8 cellular contexts compared by ENCODE assay signal in genomic region chr6:21438986-21439352, GRCh38.
DNase-seq lines count a peak whose midpoint lies in the region; ATAC-seq, FAIRE-seq and TF ChIP-seq lines count a peak whose summit lies in the region.

No MANE protein-coding gene starts in this region.

- H3K9me2 ChIP-seq in Karpas-422 (replicated peaks; ENCODE audit: insufficient read depth, low read length): no peaks in the 10 kb centered on the region

- H3K4me3 ChIP-seq in Karpas-422 (ENCODE audit: low read length) (no peak overlapping the region), upper lobe of left lung (no peak overlapping the region)

- no peak overlapping the region for H2AFZ ChIP-seq in Karpas-422 (ENCODE audit: low read length)

- FAIRE-seq in H54 (lab: Jason Lieb, UNC): no peak

- WGBS in upper lobe of left lung, 2 donors: 19 to 34% methylated on average over 2 of the region's 2 CpGs

- no peak overlapping the region for H3K9ac ChIP-seq in Karpas-422 (ENCODE audit: low read length)

- no peaks in the 10 kb centered on the region for H3K27me3 ChIP-seq in Karpas-422 (ENCODE audit: low read length)
- H3K27me3 ChIP-seq in upper lobe of left lung: no peaks in the 10 kb centered on the region

- H3K79me2 ChIP-seq in Karpas-422 (ENCODE audit: low read length): no peaks in the 10 kb centered on the region

- H3K9me3 ChIP-seq in Karpas-422 (ENCODE audit: low read length) (no peaks in the 10 kb centered on the region), upper lobe of left lung (no peaks in the 10 kb centered on the region)

- DNase-seq in H54 (ENCODE audit: insufficient read length, low spot score) (peak; percentile 7), Karpas-422 (no peak), fibroblast of peridontal ligament (ENCODE audit: extremely low read depth) (peak; percentile 2), UCSD-AML1 (lab: John Stamatoyannopoulos, UW; ENCODE audit: unreplicated experiment) (no peak), upper lobe of left lung (no peak)
- no peak for DNase-seq in stimulated activated CD4-positive, alpha-beta T cell treated with anti-CD3 and anti-CD28 coated beads, Interleukin-2, amount 100 ng/mL, for 48 hours
- DNase-seq in NK-92 treated with Interleukin-12 subunit alpha and Interleukin-12 subunit beta, amount 100 ng/mL, for 24 hours (lab: John Stamatoyannopoulos, UW): no peak

- TF ChIP-seq CTCF in upper lobe of left lung (IDR thresholded peaks at IDR 0.05): no peak

- no peaks in the 10 kb centered on the region for H4K20me1 ChIP-seq in Karpas-422 (ENCODE audit: insufficient read depth, low read depth, low read length)

- ATAC-seq in GM18861 (IDR thresholded peaks at IDR 0.05; ENCODE audit: unreplicated experiment) (peak; percentile 48), upper lobe of left lung (ENCODE audit: low FRiP score in 2 of 2) (no peak)

- no peaks in the 10 kb centered on the region for H3K36me3 ChIP-seq in Karpas-422 (ENCODE audit: insufficient read depth, low read length)
- H3K36me3 ChIP-seq in upper lobe of left lung: no peaks in the 10 kb centered on the region

- H3K4me1 ChIP-seq in Karpas-422 (ENCODE audit: low read length) (peaks cover 13% of the 10 kb centered on the region), upper lobe of left lung (peaks cover 0 to 3% (median 0%) of the 10 kb centered on the region in 4 donors)

- H3K4me2 ChIP-seq in Karpas-422 (ENCODE audit: low read depth, low read length, poor library complexity, severe bottlenecking): peak overlapping the region; percentile 20

- no peak overlapping the region for H3K27ac ChIP-seq in Karpas-422 (ENCODE audit: low read length)
- no peak overlapping the region for H3K27ac ChIP-seq in upper lobe of left lung

- TF ChIP-seq POLR2A in H54 (IDR thresholded peaks at IDR 0.05; ENCODE audit: low read depth, low read length) (no peak), upper lobe of left lung (IDR thresholded peaks at IDR 0.05) (no peak)

- TF ChIP-seq EP300 in upper lobe of left lung (IDR thresholded peaks at IDR 0.05): no peak

Comparison
In these comparisons a context has a peak if more than half of its experiments do, and no peak if none do; other contexts are left out.
1. DNase-seq: peak in H54 (single experiment) and fibroblast of peridontal ligament (single experiment); none in Karpas-422 (single experiment), stimulated activated CD4-positive, alpha-beta T cell treated with anti-CD3 and anti-CD28 coated beads, Interleukin-2, amount 100 ng/mL, for 48 hours (0 of 2), UCSD-AML1 (single experiment), upper lobe of left lung (0 of 2) and NK-92 treated with Interleukin-12 subunit alpha and Interleukin-12 subunit beta, amount 100 ng/mL, for 24 hours (single experiment).